In genomic region chr6:11275598-11275997, GRCh38 we compare ENCODE assay signal across 8 cellular contexts. TPM values are rescaled to one million over a fixed set of nuclear protein-coding genes. Genes with fewer than 3 reads are reported as not detected.
DNase-seq lines count a peak whose midpoint lies in the region; ATAC-seq and TF ChIP-seq lines count a peak whose summit lies in the region.

No MANE protein-coding gene starts in this region.

- H3K4me3 Mint-ChIP-seq in HFFc6 = no peak overlapping the region

- peaks cover 48% of the 10 kb centered on the region for H3K4me1 Mint-ChIP-seq in HFFc6 (ENCODE audit: low read depth)

- no peaks in the 10 kb centered on the region for H3K9me3 Mint-ChIP-seq in HFFc6

- TF ChIP-seq CTCF in GM10266 (IDR thresholded peaks at IDR 0.05; ENCODE audit: control insufficient read depth, insufficient read depth, low read depth, missing control alignments) = no peak
- TF ChIP-seq CTCF in HFFc6 (IDR thresholded peaks at IDR 0.05) = no peak

- ATAC-seq in GM19468 (IDR thresholded peaks at IDR 0.05; ENCODE audit: extremely low read depth, unreplicated experiment) (peak; percentile 66), HG03469 (IDR thresholded peaks at IDR 0.05; ENCODE audit: unreplicated experiment) (peak; percentile 70)

- H3K27ac Mint-ChIP-seq in HFFc6 = no peak overlapping the region

- H3K36me3 Mint-ChIP-seq in HFFc6 (ENCODE audit: low read depth) = no peaks in the 10 kb centered on the region

- intact Hi-C loops in cardiac septum (cut with DNase I) = no loop called here

- DNase-seq in GM10266 (ENCODE audit: extremely low spot score) = peak; percentile 61
- peak; percentile 42 for DNase-seq in central memory CD4-positive, alpha-beta T cell
- no peak for DNase-seq in cardiac septum (ENCODE audit: low spot score)
- DNase-seq in ureter (ENCODE audit: low spot score) = no peak
- DNase-seq in HFFc6 = no peak
- no peak for DNase-seq in AG08396 (ENCODE audit: low spot score)

- no peaks in the 10 kb centered on the region for H3K27me3 Mint-ChIP-seq in HFFc6 (ENCODE audit: insufficient read depth)

RNA-seq across cellular contexts. Expression of gene NEDD9, which starts 43.1 kb away (rescaled TPM):
- total RNA-seq in cardiac septum = 14.1 TPM
- total RNA-seq in ureter = 65.8 TPM
- total RNA-seq in HFFc6 (2021; fragmentation: NEBNext Ultra II Directional; extraction: Animal tissue kit (Norgen Biotek cat#: 25700)) = 10 to 100 TPM; 10.3 to 19.9 (median 12.6) TPM

Comparison
In these comparisons a context has a peak if more than half of its experiments do, and no peak if none do; other contexts are left out.
1. DNase-seq: peak in GM10266 (single experiment) and central memory CD4-positive, alpha-beta T cell (single experiment); none in cardiac septum (single experiment), ureter (single experiment), HFFc6 (single experiment) and AG08396 (single experiment).